9 cellular contexts compared by ENCODE assay signal in genomic region chr20:38842558-38842981, GRCh38. TPM values are rescaled to one million over a fixed set of nuclear protein-coding genes. Genes with fewer than 3 reads are reported as not detected.
DNase-seq lines count a peak whose midpoint lies in the region; ATAC-seq and TF ChIP-seq lines count a peak whose summit lies in the region.
"Had no signal": no experiment of that assay in that cellular context is flagged by ENCODE, and none has a peak within 500 bp of the region (broad histone marks: within the 10 kb centered on the region; RNA-seq: fewer than 3 reads in every experiment).

No MANE protein-coding gene starts in this region.

- H3K9me3 ChIP-seq in SJCRH30 (replicated peaks) = no peaks in the 10 kb centered on the region

- no peak overlapping the region for H3K27ac ChIP-seq in SJCRH30

- H3K4me1 Mint-ChIP-seq in activated naive CD4-positive, alpha-beta T cell treated with anti-CD3 and anti-CD28 coated beads, Interleukin-2, amount 10 ng/mL, durations not matched to agents 7 days and 5 days = peaks cover 73% of the 10 kb centered on the region
- H3K4me1 Mint-ChIP-seq: brain had no signal

- H3K4me1 ChIP-seq in SJCRH30 = no peaks in the 10 kb centered on the region

- CTCF ChIA-PET in activated naive CD4-positive, alpha-beta T cell treated with anti-CD3 and anti-CD28 coated beads, Interleukin-2, amount 10 ng/mL, durations not matched to agents 7 days and 5 days (lab: Charles Lee) = interaction anchor here (1.0 to 3.1 kb wide), 3 partner anchors 31 to 45 kb away, joined by 3 to 13 read pairs (median 5); partner anchors contain the start of gene PPP1R16B

- H3K4me3 ChIP-seq in GM12865 (ENCODE audit: low read depth, low read length) = peak overlapping the region; percentile 49
- H3K4me3 ChIP-seq in SJCRH30 = no peak overlapping the region

- no peak overlapping the region for H3K4me3 Mint-ChIP-seq in activated naive CD4-positive, alpha-beta T cell treated with anti-CD3 and anti-CD28 coated beads, Interleukin-2, amount 10 ng/mL, durations not matched to agents 7 days and 5 days
- H3K4me3 Mint-ChIP-seq: brain had no signal

- no peak for TF ChIP-seq CTCF in GM12865 (IDR thresholded peaks at IDR 0.05; ENCODE audit: insufficient read depth, low read depth, low read length, missing control alignments)

- no peaks in the 10 kb centered on the region for H3K27me3 Mint-ChIP-seq in activated naive CD4-positive, alpha-beta T cell treated with anti-CD3 and anti-CD28 coated beads, Interleukin-2, amount 10 ng/mL, durations not matched to agents 7 days and 5 days

- H3K36me3 Mint-ChIP-seq in activated naive CD4-positive, alpha-beta T cell treated with anti-CD3 and anti-CD28 coated beads, Interleukin-2, amount 10 ng/mL, durations not matched to agents 7 days and 5 days = peaks cover 57% of the 10 kb centered on the region

- peak; percentile 97 for DNase-seq in GM12865 (ENCODE audit: low read depth)
- peak; percentile 95 for DNase-seq in NAMALWA (ENCODE audit: low spot score)
- DNase-seq in activated naive CD4-positive, alpha-beta T cell treated with anti-CD3 and anti-CD28 coated beads, Interleukin-2, amount 10 ng/mL, durations not matched to agents 7 days and 5 days = peak; percentile 62
- peak; percentile 35 for DNase-seq in stimulated activated CD8-positive, alpha-beta memory T cell treated with anti-CD3 and anti-CD28 coated beads, Interleukin-7, amount 100 ng/mL, for 24 hours (ENCODE audit: low read depth)
- DNase-seq in medulla oblongata (ENCODE audit: extremely low spot score) = no peak
- DNase-seq in mucosa of gallbladder (ENCODE audit: low spot score) = no peak
- no peak for DNase-seq in SJCRH30

- peak; percentile 85 for ATAC-seq in GM21825 (IDR thresholded peaks at IDR 0.05; ENCODE audit: unreplicated experiment)

- no peaks in the 10 kb centered on the region for H3K36me3 ChIP-seq in SJCRH30

- no peaks in the 10 kb centered on the region for H3K27me3 ChIP-seq in SJCRH30

- peak overlapping the region; percentile 90 for H3K27ac Mint-ChIP-seq in activated naive CD4-positive, alpha-beta T cell treated with anti-CD3 and anti-CD28 coated beads, Interleukin-2, amount 10 ng/mL, durations not matched to agents 7 days and 5 days
- H3K27ac Mint-ChIP-seq: brain had no signal

- H3K9me3 Mint-ChIP-seq in activated naive CD4-positive, alpha-beta T cell treated with anti-CD3 and anti-CD28 coated beads, Interleukin-2, amount 10 ng/mL, durations not matched to agents 7 days and 5 days = no peaks in the 10 kb centered on the region
- H3K9me3 Mint-ChIP-seq: brain had no signal

RNA-seq across cellular contexts. Expression of gene PPP1R16B, which starts 37.1 kb away (rescaled TPM):
- 4.1 TPM for total RNA-seq in mucosa of gallbladder
- 34.0 and 36.5 TPM in 2 replicates for total RNA-seq in SJCRH30 (2014; rRNA removed; shearing (Covaris generic))

Comparison
In these comparisons a context has a peak if more than half of its experiments do, and no peak if none do; other contexts are left out.
1. DNase-seq: peak in GM12865 (single experiment), NAMALWA (single experiment), activated naive CD4-positive, alpha-beta T cell treated with anti-CD3 and anti-CD28 coated beads, Interleukin-2, amount 10 ng/mL, durations not matched to agents 7 days and 5 days (single experiment) and stimulated activated CD8-positive, alpha-beta memory T cell treated with anti-CD3 and anti-CD28 coated beads, Interleukin-7, amount 100 ng/mL, for 24 hours (single experiment); none in medulla oblongata (single experiment), mucosa of gallbladder (single experiment) and SJCRH30 (0 of 2).